Comparison of ENCODE assay signal across 8 cellular contexts in genomic region chr9:125759812-125760134, GRCh38. TPM values are rescaled to one million over a fixed set of nuclear protein-coding genes. Genes with fewer than 3 reads are reported as not detected.
A peak's percentile ranks its signal among the peaks of the same experiment; 100 is the strongest.
DNase-seq lines count a peak whose midpoint lies in the region; ATAC-seq and TF ChIP-seq lines count a peak whose summit lies in the region.

No MANE protein-coding gene starts in this region.

- H3K27me3 Mint-ChIP-seq in activated naive CD8-positive, alpha-beta T cell treated with anti-CD3 and anti-CD28 coated beads for 36 hours, result no peaks in the 10 kb centered on the region

- no peak for ATAC-seq in HG03469 (IDR thresholded peaks at IDR 0.05; ENCODE audit: unreplicated experiment)
- no peak for ATAC-seq in HG03039 (IDR thresholded peaks at IDR 0.05; ENCODE audit: unreplicated experiment)
- no peak for ATAC-seq in GM18858 (IDR thresholded peaks at IDR 0.05; ENCODE audit: unreplicated experiment)

- no peaks in the 10 kb centered on the region for H3K27me3 ChIP-seq in HUES48 (ENCODE audit: control insufficient read depth, insufficient read depth, low read length)

- H3K36me3 ChIP-seq in HUES48 (ENCODE audit: control insufficient read depth, insufficient read depth, low read length), result no peaks in the 10 kb centered on the region

- no peaks in the 10 kb centered on the region for H3K9me3 Mint-ChIP-seq in activated naive CD8-positive, alpha-beta T cell treated with anti-CD3 and anti-CD28 coated beads for 36 hours

- peaks cover 30% of the 10 kb centered on the region for H3K4me1 Mint-ChIP-seq in activated naive CD8-positive, alpha-beta T cell treated with anti-CD3 and anti-CD28 coated beads for 36 hours

- H3K4me1 ChIP-seq in HUES48 (ENCODE audit: control insufficient read depth, insufficient read depth, low read length), result peaks cover 94% of the 10 kb centered on the region

- no peak overlapping the region for H3K27ac Mint-ChIP-seq in activated naive CD8-positive, alpha-beta T cell treated with anti-CD3 and anti-CD28 coated beads for 36 hours

- H3K4me3 ChIP-seq in AG09309 (ENCODE audit: control insufficient read depth, low read depth, low read length) (peak overlapping the region; percentile 24), HUES48 (ENCODE audit: low read depth, low read length) (peak overlapping the region; percentile 23)

- no peak for TF ChIP-seq CTCF in AG09309 (IDR thresholded peaks at IDR 0.05; ENCODE audit: control insufficient read depth, insufficient read depth, low read depth, low read length, missing control alignments)

- H3K9ac ChIP-seq in HUES48 (ENCODE audit: low read depth, low read length), result no peak overlapping the region

- DNase-seq in AG09309 (ENCODE audit: low read depth), result no peak
- DNase-seq in activated naive CD8-positive, alpha-beta T cell treated with anti-CD3 and anti-CD28 coated beads for 36 hours, result no peak
- peak; percentile 47 for DNase-seq in left kidney (ENCODE audit: low read depth, low spot score)
- no peak for DNase-seq in stimulated activated CD4-positive, alpha-beta T cell treated with anti-CD3 and anti-CD28 coated beads, Interleukin-2, amount 100 ng/mL, for 24 hours

- peaks cover 4% of the 10 kb centered on the region for H3K36me3 Mint-ChIP-seq in activated naive CD8-positive, alpha-beta T cell treated with anti-CD3 and anti-CD28 coated beads for 36 hours

- peak overlapping the region; percentile 87 for H3K27ac ChIP-seq in HUES48 (ENCODE audit: low read depth, low read length)

- H3K9me3 ChIP-seq in HUES48 (ENCODE audit: control insufficient read depth, insufficient read depth, low read length), result no peaks in the 10 kb centered on the region

- peak overlapping the region; percentile 55 for H3K4me3 Mint-ChIP-seq in activated naive CD8-positive, alpha-beta T cell treated with anti-CD3 and anti-CD28 coated beads for 36 hours

RNA-seq across cellular contexts. Expression of gene PBX3, which starts 12.6 kb away (rescaled TPM):
- 10 to 100 TPM; 14.6 to 14.9 TPM for total RNA-seq in activated naive CD8-positive, alpha-beta T cell treated with anti-CD3 and anti-CD28 coated beads for 36 hours

RNA-seq across cellular contexts. Expression of gene MAPKAP1, which starts 52.8 kb away (rescaled TPM):
- 10 to 100 TPM; 91.8 to 92.2 TPM for total RNA-seq in activated naive CD8-positive, alpha-beta T cell treated with anti-CD3 and anti-CD28 coated beads for 36 hours
